ENCODE assay signal across 19 cellular contexts in the genomic region with DNA sequence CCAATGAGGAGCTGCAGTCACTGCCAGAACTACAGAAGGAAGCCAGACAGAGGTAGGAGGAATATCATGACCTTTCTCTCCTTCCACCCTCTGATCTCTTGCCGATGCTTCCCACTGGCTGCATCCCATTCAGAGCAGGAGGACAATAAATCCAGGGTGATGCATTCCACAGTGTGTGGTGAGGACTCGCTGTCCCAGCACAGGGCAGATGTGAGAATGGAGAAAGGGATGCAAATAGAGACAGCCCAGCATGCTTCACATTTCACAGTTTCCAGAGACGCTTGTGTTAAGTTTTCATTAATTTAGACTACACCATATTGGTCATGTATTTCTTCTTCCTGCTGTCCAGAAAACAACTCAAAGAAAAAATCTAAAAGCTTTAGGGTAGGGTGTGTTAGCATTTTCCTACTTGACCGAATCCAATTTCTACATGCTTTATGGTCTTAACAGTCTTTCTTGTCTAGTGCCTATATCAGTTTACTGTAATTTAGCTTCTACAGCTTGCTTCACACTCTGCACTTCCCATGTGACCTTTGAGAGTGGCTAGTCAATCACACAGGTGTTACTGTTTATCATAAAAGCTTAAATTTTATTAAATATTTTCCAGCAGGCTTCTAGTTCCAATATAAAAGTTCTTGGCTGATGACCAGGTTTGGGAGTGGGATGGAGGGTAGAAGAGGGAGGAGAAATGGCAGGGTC.
DNase-seq lines count a peak whose midpoint lies in the region; ATAC-seq, FAIRE-seq and TF ChIP-seq lines count a peak whose summit lies in the region.
"Had no signal": no experiment of that assay in that cellular context is flagged by ENCODE, and none has a peak within 500 bp of the region (broad histone marks: within the 10 kb centered on the region; RNA-seq: fewer than 3 reads in every experiment).

No MANE protein-coding gene starts in this region.

- peaks cover 4% of the 10 kb centered on the region for H3K27me3 Mint-ChIP-seq in GM23338 (ENCODE audit: insufficient read depth, low read depth, poor library complexity)
- H3K27me3 Mint-ChIP-seq in mesothelial cell of epicardium (ENCODE audit: low read depth), result no peaks in the 10 kb centered on the region

- TF ChIP-seq RAD21 in GM12878 (IDR thresholded peaks at IDR 0.05; ENCODE audit: insufficient read depth, low read depth, low read length), result no peak

- FAIRE-seq in GM12878 (lab: Jason Lieb, UNC), result peak; percentile 31
- FAIRE-seq: H54, RCC 7860 had no signal

- TF ChIP-seq CTCF in GM23338 (conservative IDR thresholded peaks at IDR 0.05; ENCODE audit: low read depth in 2 of 2), result no peak
- TF ChIP-seq CTCF in GM12878 (IDR thresholded peaks at IDR 0.05 in 2 of 3, conservative IDR thresholded peaks at IDR 0.05 in 1 of 3; ENCODE audit: control insufficient read depth in 2 of 3, extremely low read depth in 1 of 3, insufficient read depth in 1 of 3, low read depth in 3 of 3, low read length in 3 of 3), result no peak
- no peak for TF ChIP-seq CTCF in mucosa of descending colon (IDR thresholded peaks at IDR 0.05)
- no peak for TF ChIP-seq CTCF in parathyroid adenoma (IDR thresholded peaks at IDR 0.05)
- TF ChIP-seq CTCF in mesothelial cell of epicardium (IDR thresholded peaks at IDR 0.05; ENCODE audit: unreplicated experiment), result no peak
- no peak for TF ChIP-seq CTCF in suprapubic skin (IDR thresholded peaks at IDR 0.05)
- TF ChIP-seq CTCF in GM10266 (IDR thresholded peaks at IDR 0.05; ENCODE audit: control insufficient read depth, insufficient read depth, low read depth, missing control alignments), result no peak

- H3K36me3 Mint-ChIP-seq in GM23338 (ENCODE audit: low read depth) (no peaks in the 10 kb centered on the region), mesothelial cell of epicardium (no peaks in the 10 kb centered on the region)
- H3K36me3 Mint-ChIP-seq: CD8-positive, alpha-beta memory T cell had no signal

- no peaks in the 10 kb centered on the region for H3K4me1 ChIP-seq in GM23338 (ENCODE audit: insufficient read depth)
- H3K4me1 ChIP-seq in GM12878 (ENCODE audit: control insufficient read depth, insufficient read depth, low read length), result no peaks in the 10 kb centered on the region
- H3K4me1 ChIP-seq in mucosa of descending colon (ENCODE audit: low read depth), result peaks cover 17% of the 10 kb centered on the region
- H3K4me1 ChIP-seq in parathyroid adenoma, result peaks cover 86% of the 10 kb centered on the region
- peaks cover 8% of the 10 kb centered on the region for H3K4me1 ChIP-seq in suprapubic skin
- H3K4me1 ChIP-seq: BLaER1 had no signal

- H3K4me3 ChIP-seq in GM23338 (no peak overlapping the region), GM12878 (no peak overlapping the region), mucosa of descending colon (no peak overlapping the region), parathyroid adenoma (ENCODE audit: low read depth, low read length) (no peak overlapping the region), suprapubic skin (no peak overlapping the region)
- H3K4me3 ChIP-seq: BLaER1 had no signal

- H3K36me3 ChIP-seq in GM23338 (ENCODE audit: insufficient read depth) (no peaks in the 10 kb centered on the region), GM12878 (ENCODE audit: control insufficient read depth in 2 of 2, insufficient read depth in 2 of 2, low read length in 1 of 2) (no peaks in the 10 kb centered on the region), mucosa of descending colon (ENCODE audit: low read depth) (no peaks in the 10 kb centered on the region), parathyroid adenoma (ENCODE audit: control insufficient read depth, insufficient read depth, low read length) (no peaks in the 10 kb centered on the region), suprapubic skin (peaks cover 6% of the 10 kb centered on the region)

- in situ Hi-C loops in GM12878 (cut with MboI), result no loop called here

- H3K79me2 ChIP-seq in GM23338 (replicated peaks; ENCODE audit: insufficient read depth), result no peaks in the 10 kb centered on the region
- no peaks in the 10 kb centered on the region for H3K79me2 ChIP-seq in GM12878 (ENCODE audit: control insufficient read depth, insufficient read depth, low read length)
- peaks cover 46% of the 10 kb centered on the region for H3K79me2 ChIP-seq in parathyroid adenoma

- 54% methylated on average over 4 of the region's 4 CpGs for WGBS in GM12878 (ENCODE audit: insufficient coverage, insufficient replicate concordance, low lambda C conversion rate, missing lambda C conversion rate)
- 75% methylated on average over 4 of the region's 4 CpGs for WGBS in suprapubic skin

- SMC1A ChIA-PET in GM12878 (lab: Charles Lee; ENCODE audit: uncharacterized antibody, unreplicated experiment), result interaction anchor here (0.8 to 1.7 kb wide), 3 partner anchors 12 to 91 kb away, joined by 3 to 5 read pairs (median 4); no protein-coding TSS in a partner anchor

- H3K4me3 Mint-ChIP-seq in GM23338 (no peak overlapping the region), mesothelial cell of epicardium (no peak overlapping the region)
- H3K4me3 Mint-ChIP-seq: CD8-positive, alpha-beta memory T cell had no signal

- H3F3A ChIP-seq in GM23338 (replicated peaks; ENCODE audit: low read depth), result no peaks in the 10 kb centered on the region

- H3K27me3 ChIP-seq in GM23338 (ENCODE audit: insufficient read depth), result peaks cover 29% of the 10 kb centered on the region
- no peaks in the 10 kb centered on the region for H3K27me3 ChIP-seq in GM12878 (replicated peaks in 1 of 2; ENCODE audit: control insufficient read depth in 2 of 2, insufficient read depth in 2 of 2, low read length in 1 of 2)
- H3K27me3 ChIP-seq in parathyroid adenoma (ENCODE audit: control insufficient read depth, insufficient read depth, low read length), result no peaks in the 10 kb centered on the region
- H3K27me3 ChIP-seq in suprapubic skin, result no peaks in the 10 kb centered on the region
- H3K27me3 ChIP-seq: BLaER1 had no signal

- no peak for TF ChIP-seq EP300 in GM12878 (IDR thresholded peaks at IDR 0.05; ENCODE audit: borderline replicate concordance in 1 of 2, control insufficient read depth in 1 of 2, low read depth in 2 of 2, low read length in 2 of 2)
- TF ChIP-seq EP300 in suprapubic skin (IDR thresholded peaks at IDR 0.05), result no peak

- H3K9me2 ChIP-seq in GM23338 (ENCODE audit: insufficient read depth), result no peaks in the 10 kb centered on the region

- intact Hi-C loops in GM12878 (cut with micrococcal nuclease; ENCODE audit: unreplicated experiment) (no loop called here), mucosa of descending colon (cut with DNase I, micrococcal nuclease) (no loop called here)

- H3K9me3 ChIP-seq in GM12878 (replicated peaks; ENCODE audit: control insufficient read depth, insufficient read depth, low read length) (no peaks in the 10 kb centered on the region), mucosa of descending colon (no peaks in the 10 kb centered on the region), parathyroid adenoma (ENCODE audit: control insufficient read depth, low read length) (no peaks in the 10 kb centered on the region), suprapubic skin (no peaks in the 10 kb centered on the region)
- H3K9me3 ChIP-seq: BLaER1 had no signal

- H3K4me2 ChIP-seq in GM23338 (no peak overlapping the region), GM12878 (ENCODE audit: control insufficient read depth, insufficient read depth) (no peak overlapping the region), parathyroid adenoma (ENCODE audit: low read length) (peak overlapping the region; percentile 10)
- H3K4me2 ChIP-seq: BLaER1, KMS-11 had no signal

- H4K20me1 ChIP-seq in GM23338 (replicated peaks; ENCODE audit: insufficient read depth) (no peaks in the 10 kb centered on the region; the same call in 1 of the 2 replicates), GM12878 (ENCODE audit: control insufficient read depth, insufficient read depth) (no peaks in the 10 kb centered on the region)
- H4K20me1 ChIP-seq: BLaER1 had no signal

- no peak for TF ChIP-seq POLR2A in GM12878 (IDR thresholded peaks at IDR 0.05; ENCODE audit: low read depth, low read length)
- TF ChIP-seq POLR2A in suprapubic skin (IDR thresholded peaks at IDR 0.05), result no peak

- peak; percentile 33; the same call in 2 of the 3 replicates for ATAC-seq in GM23338
- no peak for ATAC-seq in GM12878
- peak; percentile 46 for ATAC-seq in mucosa of descending colon
- ATAC-seq: Right ventricle myocardium inferior had no signal

- no peak overlapping the region for H3K9ac ChIP-seq in GM12878 (ENCODE audit: control insufficient read depth, insufficient read depth, low read length)
- no peak overlapping the region for H3K9ac ChIP-seq in parathyroid adenoma
- H3K9ac ChIP-seq: BLaER1, KMS-11 had no signal

- POLR2A ChIA-PET in GM12878 (lab: Charles Lee), result no interaction called here

- no peaks in the 10 kb centered on the region for H3K9me3 Mint-ChIP-seq in GM23338
- H3K9me3 Mint-ChIP-seq in mesothelial cell of epicardium, result no peaks in the 10 kb centered on the region
- H3K9me3 Mint-ChIP-seq: CD8-positive, alpha-beta memory T cell had no signal

- H2AFZ ChIP-seq in GM23338, result no peak overlapping the region
- no peak overlapping the region for H2AFZ ChIP-seq in GM12878 (ENCODE audit: control insufficient read depth, low read depth, low read length)
- H2AFZ ChIP-seq in parathyroid adenoma, result no peak overlapping the region

- peaks cover 7% of the 10 kb centered on the region for H3K4me1 Mint-ChIP-seq in GM23338
- peaks cover 55% of the 10 kb centered on the region for H3K4me1 Mint-ChIP-seq in mesothelial cell of epicardium
- H3K4me1 Mint-ChIP-seq: CD8-positive, alpha-beta memory T cell had no signal

- CTCF ChIA-PET in GM12878 (lab: Yijun Ruan, JAX), result interaction anchor here (1.2 kb wide), 1 partner anchor 251 kb away, joined by 3 read pairs; no protein-coding TSS in a partner anchor

- no TSS peak for BruUV-seq in GM12878 (replicated peaks; lab: Mats Ljungman, UMichigan)

- H3K27ac ChIP-seq in GM23338 (ENCODE audit: low read depth), result no peak overlapping the region
- H3K27ac ChIP-seq in GM12878 (ENCODE audit: control insufficient read depth, insufficient read depth), result no peak overlapping the region
- peak overlapping the region; percentile 94 for H3K27ac ChIP-seq in parathyroid adenoma
- no peak overlapping the region for H3K27ac ChIP-seq in suprapubic skin
- H3K27ac ChIP-seq: BLaER1, KMS-11 had no signal

- H3K27ac Mint-ChIP-seq in GM23338, result no peak overlapping the region
- no peak overlapping the region for H3K27ac Mint-ChIP-seq in mesothelial cell of epicardium

- RAD21 ChIA-PET in GM12878 (lab: Charles Lee; ENCODE audit: unreplicated experiment), result no interaction called here

- no peak for DNase-seq in GM23338 (ENCODE audit: low spot score)
- no peak for DNase-seq in GM12878 (ENCODE audit: low read depth, low spot score)
- DNase-seq in mucosa of descending colon, result no peak
- no peak for DNase-seq in mesothelial cell of epicardium (ENCODE audit: low spot score in 2 of 2, unreplicated experiment in 2 of 2)
- DNase-seq in suprapubic skin (ENCODE audit: low spot score in 2 of 2), result no peak
- no peak for DNase-seq in NCI-H1436 (lab: John Stamatoyannopoulos, UW)
- DNase-seq in GM10266 (ENCODE audit: extremely low spot score), result no peak
- DNase-seq: CD8-positive, alpha-beta memory T cell; DMS53; NCI-H1417 treated with DMSO at 0.1 percent for 48 hours; NCI-H1930; NCI-H510A treated with DMSO at 0.1 percent for 48 hours; NCI-H774 had no signal

TF ChIP-seq in GM23338, 12 proteins besides CTCF, POLR2A, EP300 and RAD21 (continues in another document):
- no peak for TF ChIP-seq JUNB (IDR thresholded peaks at IDR 0.05; ENCODE audit: unreplicated experiment)

TF ChIP-seq in GM12878, 131 proteins besides CTCF, POLR2A, EP300 and RAD21 (continues in another document):
- TF ChIP-seq LARP7 (IDR thresholded peaks at IDR 0.05), result no peak
